Comparison of ENCODE assay signal across 1 cellular context in genomic region chr20:33282991-33283555, GRCh38.
TF ChIP-seq lines count a peak whose summit lies in the region.

A gene with protein sequence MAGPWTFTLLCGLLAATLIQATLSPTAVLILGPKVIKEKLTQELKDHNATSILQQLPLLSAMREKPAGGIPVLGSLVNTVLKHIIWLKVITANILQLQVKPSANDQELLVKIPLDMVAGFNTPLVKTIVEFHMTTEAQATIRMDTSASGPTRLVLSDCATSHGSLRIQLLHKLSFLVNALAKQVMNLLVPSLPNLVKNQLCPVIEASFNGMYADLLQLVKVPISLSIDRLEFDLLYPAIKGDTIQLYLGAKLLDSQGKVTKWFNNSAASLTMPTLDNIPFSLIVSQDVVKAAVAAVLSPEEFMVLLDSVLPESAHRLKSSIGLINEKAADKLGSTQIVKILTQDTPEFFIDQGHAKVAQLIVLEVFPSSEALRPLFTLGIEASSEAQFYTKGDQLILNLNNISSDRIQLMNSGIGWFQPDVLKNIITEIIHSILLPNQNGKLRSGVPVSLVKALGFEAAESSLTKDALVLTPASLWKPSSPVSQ (plus strand): TSS chr20:33283214. CDS start chr20:33286074, 2,860 bp downstream.

TF ChIP-seq in HepG2, 621 proteins besides CTCF, POLR2A, EP300 and RAD21 (continued from another document and continues in another):
- TF ChIP-seq ZNF280D (CRISPR knock-in tag; IDR thresholded peaks at IDR 0.05) (0 out of 2 replicates have a peak, but pooled peaks have one; percentile 52), ZNF770 (CRISPR knock-in tag; IDR thresholded peaks at IDR 0.05) (0 out of 2 replicates have a peak, but pooled peaks have one; percentile 25), CBX1 (IDR thresholded peaks at IDR 0.05; ENCODE audit: low read depth) (no peak), SETDB1 (CRISPR knock-in tag; IDR thresholded peaks at IDR 0.05; ENCODE audit: borderline replicate concordance) (no peak), UBTF (CRISPR knock-in tag; IDR thresholded peaks at IDR 0.05) (peak; percentile 58; the same call in 1 of the 2 replicates), ZFX (CRISPR knock-in tag; IDR thresholded peaks at IDR 0.05; ENCODE audit: low read depth) (peak; percentile 90), FOXK1 (CRISPR knock-in tag; IDR thresholded peaks at IDR 0.05; ENCODE audit: borderline replicate concordance, low read depth) (peak; percentile 13; the same call in 1 of the 2 replicates), ATF3 (CRISPR knock-in tag; IDR thresholded peaks at IDR 0.05) (peak; percentile 46; the same call in 1 of the 2 replicates), PREB (CRISPR knock-in tag; IDR thresholded peaks at IDR 0.05) (no peak), KDM5A (IDR thresholded peaks at IDR 0.05; ENCODE audit: borderline replicate concordance, low read length) (no peak), ZNF646 (CRISPR knock-in tag; IDR thresholded peaks at IDR 0.05) (peak; percentile 12; the same call in 1 of the 2 replicates)
- TF ChIP-seq, protein P1, sequence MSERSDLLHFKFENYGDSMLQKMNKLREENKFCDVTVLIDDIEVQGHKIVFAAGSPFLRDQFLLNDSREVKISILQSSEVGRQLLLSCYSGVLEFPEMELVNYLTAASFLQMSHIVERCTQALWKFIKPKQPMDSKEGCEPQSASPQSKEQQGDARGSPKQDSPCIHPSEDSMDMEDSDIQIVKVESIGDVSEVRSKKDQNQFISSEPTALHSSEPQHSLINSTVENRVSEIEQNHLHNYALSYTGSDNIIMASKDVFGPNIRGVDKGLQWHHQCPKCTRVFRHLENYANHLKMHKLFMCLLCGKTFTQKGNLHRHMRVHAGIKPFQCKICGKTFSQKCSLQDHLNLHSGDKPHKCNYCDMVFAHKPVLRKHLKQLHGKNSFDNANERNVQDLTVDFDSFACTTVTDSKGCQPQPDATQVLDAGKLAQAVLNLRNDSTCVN (CRISPR knock-in tag; IDR thresholded peaks at IDR 0.05; ENCODE audit: borderline replicate concordance), result peak; percentile 38; the same call in 1 of the 2 replicates
- TF ChIP-seq, protein P2, sequence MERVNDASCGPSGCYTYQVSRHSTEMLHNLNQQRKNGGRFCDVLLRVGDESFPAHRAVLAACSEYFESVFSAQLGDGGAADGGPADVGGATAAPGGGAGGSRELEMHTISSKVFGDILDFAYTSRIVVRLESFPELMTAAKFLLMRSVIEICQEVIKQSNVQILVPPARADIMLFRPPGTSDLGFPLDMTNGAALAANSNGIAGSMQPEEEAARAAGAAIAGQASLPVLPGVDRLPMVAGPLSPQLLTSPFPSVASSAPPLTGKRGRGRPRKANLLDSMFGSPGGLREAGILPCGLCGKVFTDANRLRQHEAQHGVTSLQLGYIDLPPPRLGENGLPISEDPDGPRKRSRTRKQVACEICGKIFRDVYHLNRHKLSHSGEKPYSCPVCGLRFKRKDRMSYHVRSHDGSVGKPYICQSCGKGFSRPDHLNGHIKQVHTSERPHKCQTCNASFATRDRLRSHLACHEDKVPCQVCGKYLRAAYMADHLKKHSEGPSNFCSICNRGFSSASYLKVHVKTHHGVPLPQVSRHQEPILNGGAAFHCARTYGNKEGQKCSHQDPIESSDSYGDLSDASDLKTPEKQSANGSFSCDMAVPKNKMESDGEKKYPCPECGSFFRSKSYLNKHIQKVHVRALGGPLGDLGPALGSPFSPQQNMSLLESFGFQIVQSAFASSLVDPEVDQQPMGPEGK (CRISPR knock-in tag; IDR thresholded peaks at IDR 0.05), result peak; percentile 37; the same call in 1 of the 2 replicates
